In genomic region chr12:53956251-53956887, GRCh38 we compare ENCODE assay signal across 15 cellular contexts. TPM values are rescaled to one million over a fixed set of nuclear protein-coding genes. Genes with fewer than 3 reads are reported as not detected.
A peak's percentile ranks its signal among the peaks of the same experiment; 100 is the strongest.
DNase-seq lines count a peak whose midpoint lies in the region; ATAC-seq lines count a peak whose summit lies in the region.
"Had no signal": no experiment of that assay in that cellular context is flagged by ENCODE, and none has a peak within 500 bp of the region (broad histone marks: within the 10 kb centered on the region; RNA-seq: fewer than 3 reads in every experiment).

No MANE protein-coding gene starts in this region.

- in situ Hi-C loops in KBM-7 (cut with MboI; ENCODE audit: low pct_unique_long_range_greater_than_20kb, low sequenced_read_pairs), result no loop called here

- no peak for DNase-seq in activated CD8-positive, alpha-beta memory T cell treated with anti-CD3 and anti-CD28 coated beads, Interleukin-2, amount 10 ng/mL, durations not matched to agents 7 days and 5 days
- DNase-seq in activated CD8-positive, alpha-beta memory T cell treated with anti-CD3 and anti-CD28 coated beads for 24 hours, result no peak
- DNase-seq in KBM-7 (peak; percentile 84), posterior vena cava (ENCODE audit: low spot score) (peak; percentile 59), activated gamma-delta T cell (lab: John Stamatoyannopoulos, UW) (no peak), inferior parietal cortex (ENCODE audit: extremely low spot score) (no peak), NCI-H524 (lab: John Stamatoyannopoulos, UW) (no peak)
- no peak for DNase-seq in activated naive CD8-positive, alpha-beta T cell treated with anti-CD3 and anti-CD28 coated beads for 36 hours
- DNase-seq: NCI-H1694; stimulated activated CD4-positive, alpha-beta T cell treated with anti-CD3 and anti-CD28 coated beads, Interleukin-2, amount 100 ng/mL, for 24 hours had no signal

- H3K36me3 Mint-ChIP-seq in activated CD8-positive, alpha-beta memory T cell treated with anti-CD3 and anti-CD28 coated beads, Interleukin-2, amount 10 ng/mL, durations not matched to agents 7 days and 5 days, result no peaks in the 10 kb centered on the region
- H3K36me3 Mint-ChIP-seq in activated naive CD8-positive, alpha-beta T cell treated with anti-CD3 and anti-CD28 coated beads for 36 hours, result no peaks in the 10 kb centered on the region

- intact Hi-C loops in posterior vena cava (cut with DNase I), result no loop called here

- CTCF ChIA-PET in activated CD8-positive, alpha-beta memory T cell treated with anti-CD3 and anti-CD28 coated beads, Interleukin-2, amount 10 ng/mL, durations not matched to agents 7 days and 5 days (lab: Charles Lee), result interaction anchor here (1.3 kb wide), 1 partner anchor 14 kb away, joined by 3 read pairs; no protein-coding TSS in a partner anchor

- peaks cover 96% of the 10 kb centered on the region for H3K27me3 Mint-ChIP-seq in activated CD8-positive, alpha-beta memory T cell treated with anti-CD3 and anti-CD28 coated beads, Interleukin-2, amount 10 ng/mL, durations not matched to agents 7 days and 5 days
- peaks cover 93% of the 10 kb centered on the region for H3K27me3 Mint-ChIP-seq in activated naive CD8-positive, alpha-beta T cell treated with anti-CD3 and anti-CD28 coated beads for 36 hours

- ATAC-seq in activated CD8-positive, alpha-beta memory T cell treated with anti-CD3 and anti-CD28 coated beads, Interleukin-2, amount 10 ng/mL, durations not matched to agents 7 days and 5 days, result no peak

- no peak overlapping the region for H3K4me3 Mint-ChIP-seq in activated CD8-positive, alpha-beta memory T cell treated with anti-CD3 and anti-CD28 coated beads, Interleukin-2, amount 10 ng/mL, durations not matched to agents 7 days and 5 days
- H3K4me3 Mint-ChIP-seq in activated naive CD8-positive, alpha-beta T cell treated with anti-CD3 and anti-CD28 coated beads for 36 hours, result peak overlapping the region; percentile 22

- H3K4me1 Mint-ChIP-seq in activated CD8-positive, alpha-beta memory T cell treated with anti-CD3 and anti-CD28 coated beads, Interleukin-2, amount 10 ng/mL, durations not matched to agents 7 days and 5 days, result peaks cover 6% of the 10 kb centered on the region
- H3K4me1 Mint-ChIP-seq in activated naive CD8-positive, alpha-beta T cell treated with anti-CD3 and anti-CD28 coated beads for 36 hours, result peaks cover 20% of the 10 kb centered on the region

- peak overlapping the region; percentile 61 for H3K27ac Mint-ChIP-seq in activated CD8-positive, alpha-beta memory T cell treated with anti-CD3 and anti-CD28 coated beads, Interleukin-2, amount 10 ng/mL, durations not matched to agents 7 days and 5 days
- H3K27ac Mint-ChIP-seq in activated naive CD8-positive, alpha-beta T cell treated with anti-CD3 and anti-CD28 coated beads for 36 hours, result no peak overlapping the region

- no peaks in the 10 kb centered on the region for H3K9me3 Mint-ChIP-seq in activated CD8-positive, alpha-beta memory T cell treated with anti-CD3 and anti-CD28 coated beads, Interleukin-2, amount 10 ng/mL, durations not matched to agents 7 days and 5 days (ENCODE audit: low read depth)
- peaks cover 1% of the 10 kb centered on the region for H3K9me3 Mint-ChIP-seq in activated naive CD8-positive, alpha-beta T cell treated with anti-CD3 and anti-CD28 coated beads for 36 hours

RNA-seq across cellular contexts. Expression of gene HOXC12, which starts 1.7 kb away (rescaled TPM):
- not detected for total RNA-seq in activated CD8-positive, alpha-beta memory T cell treated with anti-CD3 and anti-CD28 coated beads, Interleukin-2, amount 10 ng/mL, durations not matched to agents 7 days and 5 days
- total RNA-seq in activated naive CD8-positive, alpha-beta T cell treated with anti-CD3 and anti-CD28 coated beads for 36 hours, result not detected
- 1 to 10 TPM in 1 of 2 donors, not detected in 1; 1.1 TPM for total RNA-seq in posterior vena cava
- total RNA-seq: dermis microvascular lymphatic vessel endothelial cell, mucosa of gallbladder, pulmonary artery endothelial cell, ureter had no signal

RNA-seq across cellular contexts. Expression of gene HOXC11, which starts 16.6 kb away (rescaled TPM):
- not detected for total RNA-seq in activated CD8-positive, alpha-beta memory T cell treated with anti-CD3 and anti-CD28 coated beads, Interleukin-2, amount 10 ng/mL, durations not matched to agents 7 days and 5 days
- total RNA-seq in activated naive CD8-positive, alpha-beta T cell treated with anti-CD3 and anti-CD28 coated beads for 36 hours, result not detected
- total RNA-seq in posterior vena cava, result 1 to 10 TPM; 1.3 to 4.2 TPM
- total RNA-seq: dermis microvascular lymphatic vessel endothelial cell, mucosa of gallbladder, pulmonary artery endothelial cell had no signal

RNA-seq across cellular contexts. Expression of gene HOXC13, which starts 17.7 kb away (rescaled TPM):
- not detected for total RNA-seq in activated CD8-positive, alpha-beta memory T cell treated with anti-CD3 and anti-CD28 coated beads, Interleukin-2, amount 10 ng/mL, durations not matched to agents 7 days and 5 days
- total RNA-seq in activated naive CD8-positive, alpha-beta T cell treated with anti-CD3 and anti-CD28 coated beads for 36 hours, result not detected
- total RNA-seq in posterior vena cava, result 1 to 10 TPM in 1 of 2 donors, under 1 TPM in 1; 0.23 to 1.1 TPM
- total RNA-seq: dermis microvascular lymphatic vessel endothelial cell, fibroblast of villous mesenchyme, mucosa of gallbladder, pulmonary artery endothelial cell had no signal

RNA-seq across cellular contexts. Expression of gene HOTAIR, which starts 18.4 kb away (rescaled TPM):
- total RNA-seq in activated CD8-positive, alpha-beta memory T cell treated with anti-CD3 and anti-CD28 coated beads, Interleukin-2, amount 10 ng/mL, durations not matched to agents 7 days and 5 days, result not detected
- total RNA-seq in activated naive CD8-positive, alpha-beta T cell treated with anti-CD3 and anti-CD28 coated beads for 36 hours, result not detected
- total RNA-seq in posterior vena cava, result 1 to 10 TPM; 2.0 to 4.8 TPM
- total RNA-seq: dermis microvascular lymphatic vessel endothelial cell, mucosa of gallbladder, pulmonary artery endothelial cell had no signal

RNA-seq across cellular contexts. Expression of gene HOXC10, which starts 28.6 kb away (rescaled TPM):
- not detected for total RNA-seq in activated CD8-positive, alpha-beta memory T cell treated with anti-CD3 and anti-CD28 coated beads, Interleukin-2, amount 10 ng/mL, durations not matched to agents 7 days and 5 days
- total RNA-seq in activated naive CD8-positive, alpha-beta T cell treated with anti-CD3 and anti-CD28 coated beads for 36 hours, result not detected
- 10 to 100 TPM; 27.9 to 35.5 TPM for total RNA-seq in posterior vena cava
- total RNA-seq: dermis microvascular lymphatic vessel endothelial cell, mucosa of gallbladder, pulmonary artery endothelial cell had no signal

Comparison
In these comparisons a context has a peak if more than half of its experiments do, and no peak if none do; other contexts are left out.
1. DNase-seq: peak in KBM-7 (single experiment) and posterior vena cava (single experiment); none in activated CD8-positive, alpha-beta memory T cell treated with anti-CD3 and anti-CD28 coated beads, Interleukin-2, amount 10 ng/mL, durations not matched to agents 7 days and 5 days (single experiment), activated CD8-positive, alpha-beta memory T cell treated with anti-CD3 and anti-CD28 coated beads for 24 hours (single experiment), activated naive CD8-positive, alpha-beta T cell treated with anti-CD3 and anti-CD28 coated beads for 36 hours (single experiment), activated gamma-delta T cell (single experiment), inferior parietal cortex (single experiment) and NCI-H524 (0 of 2).